In the genomic region with DNA sequence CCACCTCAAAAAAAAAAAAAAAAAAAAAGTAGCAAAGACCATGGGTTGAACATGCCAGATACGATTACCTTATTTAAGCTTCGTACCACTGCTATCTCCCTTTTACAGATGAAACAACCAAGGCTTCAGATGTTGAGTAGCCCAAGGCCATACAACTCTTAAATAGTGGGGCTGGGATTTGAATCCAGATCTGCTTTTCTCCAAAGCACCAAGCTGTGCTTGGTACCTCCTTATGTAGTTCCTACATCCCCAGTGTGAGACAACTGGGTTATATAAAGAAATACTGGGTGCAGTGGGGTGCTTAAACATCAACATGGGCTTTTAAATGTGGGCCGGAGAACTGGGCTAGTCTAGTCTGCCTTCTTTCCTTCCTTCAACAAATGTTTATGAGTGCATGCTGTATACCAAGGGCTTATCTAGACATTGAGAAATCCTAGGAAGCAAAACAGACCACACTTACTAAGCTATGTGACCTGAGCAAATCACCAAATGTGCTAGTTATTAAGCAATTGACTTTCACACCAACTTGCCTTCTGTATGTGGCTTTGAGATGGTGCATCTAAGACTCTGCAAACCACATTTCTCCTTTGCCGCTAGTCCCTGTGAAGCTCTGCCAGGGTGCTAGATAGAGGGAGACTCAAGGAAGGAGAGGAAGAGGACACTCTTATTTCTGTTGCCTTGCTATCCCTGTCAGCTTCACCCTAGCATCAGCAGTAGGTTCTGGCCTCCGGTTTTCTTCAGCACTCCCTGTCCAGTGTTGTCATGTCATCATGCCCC, we compare ENCODE assay signal across 12 cellular contexts.
A peak's percentile ranks its signal among the peaks of the same experiment; 100 is the strongest.
DNase-seq lines count a peak whose midpoint lies in the region; ATAC-seq and TF ChIP-seq lines count a peak whose summit lies in the region.
"Had no signal": no experiment of that assay in that cellular context is flagged by ENCODE, and none has a peak within 500 bp of the region (broad histone marks: within the 10 kb centered on the region; RNA-seq: fewer than 3 reads in every experiment).

No MANE protein-coding gene starts in this region.

- H3K36me3 Mint-ChIP-seq in activated naive CD8-positive, alpha-beta T cell: no peaks in the 10 kb centered on the region
- no peaks in the 10 kb centered on the region for H3K36me3 Mint-ChIP-seq in activated CD4-positive, alpha-beta memory T cell treated with anti-CD3 and anti-CD28 coated beads, Interleukin-2, amount 10 ng/mL, durations not matched to agents 7 days and 5 days (ENCODE audit: low read depth)

- H3K9me3 Mint-ChIP-seq in activated naive CD8-positive, alpha-beta T cell (ENCODE audit: low read depth): no peaks in the 10 kb centered on the region
- no peaks in the 10 kb centered on the region for H3K9me3 Mint-ChIP-seq in activated CD4-positive, alpha-beta memory T cell treated with anti-CD3 and anti-CD28 coated beads, Interleukin-2, amount 10 ng/mL, durations not matched to agents 7 days and 5 days

- H3K4me3 Mint-ChIP-seq in activated naive CD8-positive, alpha-beta T cell: peak overlapping the region; percentile 36
- no peak overlapping the region for H3K4me3 Mint-ChIP-seq in activated CD4-positive, alpha-beta memory T cell treated with anti-CD3 and anti-CD28 coated beads, Interleukin-2, amount 10 ng/mL, durations not matched to agents 7 days and 5 days

- H3K4me1 ChIP-seq in right cardiac atrium (ENCODE audit: control insufficient read depth, insufficient read depth, low read length) (peaks cover 2% of the 10 kb centered on the region), liver (ENCODE audit: control insufficient read depth in 4 of 4, insufficient read depth in 4 of 4, low read length in 3 of 4) (peaks cover 2 to 8% (median 5%) of the 10 kb centered on the region in 4 donors)

- no peaks in the 10 kb centered on the region for H3K27me3 ChIP-seq in right cardiac atrium (ENCODE audit: control insufficient read depth, insufficient read depth)
- no peaks in the 10 kb centered on the region for H3K27me3 ChIP-seq in liver (ENCODE audit: control insufficient read depth in 4 of 4, insufficient read depth in 4 of 4, low read length in 3 of 4)
- H3K27me3 ChIP-seq: sigmoid colon had no signal

- DNase-seq in right cardiac atrium (no peak), left ventricle myocardium superior (no peak), T-helper 9 cell (no peak)
- no peak for DNase-seq in activated CD4-positive, alpha-beta memory T cell treated with anti-CD3 and anti-CD28 coated beads, Interleukin-2, amount 10 ng/mL, durations not matched to agents 7 days and 5 days
- DNase-seq: activated T-cell treated with anti-CD3 and anti-CD28 coated beads for 4 hours; effector memory CD4-positive, alpha-beta T cell; NCI-H2029 treated with DMSO at 0.1 percent for 48 hours; sigmoid colon had no signal

- peak in 1 of 2 donors; percentile 12 for TF ChIP-seq RAD21 in liver (IDR thresholded peaks at IDR 0.05)

- TF ChIP-seq CTCF in liver (IDR thresholded peaks at IDR 0.05; ENCODE audit: low read depth, low read length, missing input control): no peak

- peak overlapping the region; percentile 6 for H3K27ac ChIP-seq in right cardiac atrium (ENCODE audit: low read length)
- peak overlapping the region; percentile 16 to 44 for H3K27ac ChIP-seq in liver (ENCODE audit: low read depth in 1 of 2, low read length in 2 of 2)

- CTCF ChIA-PET in activated CD4-positive, alpha-beta memory T cell treated with anti-CD3 and anti-CD28 coated beads, Interleukin-2, amount 10 ng/mL, durations not matched to agents 7 days and 5 days (lab: Charles Lee): interaction anchor here (1.0 kb wide), 3 partner anchors 8 to 228 kb away, joined by 3 to 5 read pairs (median 5); partner anchors contain the start of gene FBXO11

- POLR2A ChIA-PET in activated CD4-positive, alpha-beta memory T cell treated with anti-CD3 and anti-CD28 coated beads, Interleukin-2, amount 10 ng/mL, durations not matched to agents 7 days and 5 days (lab: Charles Lee): interaction anchor here (0.6 to 1.9 kb wide), 3 partner anchors 200 to 335 kb away, joined by 3 to 7 read pairs (median 3); no protein-coding TSS in a partner anchor

- intact Hi-C loops in right cardiac atrium (cut with DNase I): no loop called here
- intact Hi-C loops in left ventricle myocardium superior (cut with micrococcal nuclease): no loop called here

- H3K9me3 ChIP-seq in right cardiac atrium (ENCODE audit: control insufficient read depth, low read length): no peaks in the 10 kb centered on the region
- H3K9me3 ChIP-seq in liver (ENCODE audit: control insufficient read depth in 4 of 4, low read length in 3 of 4): no peaks in the 10 kb centered on the region
- H3K9me3 ChIP-seq: sigmoid colon had no signal

- H3K27me3 Mint-ChIP-seq in activated naive CD8-positive, alpha-beta T cell: no peaks in the 10 kb centered on the region
- H3K27me3 Mint-ChIP-seq in activated CD4-positive, alpha-beta memory T cell treated with anti-CD3 and anti-CD28 coated beads, Interleukin-2, amount 10 ng/mL, durations not matched to agents 7 days and 5 days: no peaks in the 10 kb centered on the region

- H3K36me3 ChIP-seq in liver (ENCODE audit: control insufficient read depth in 4 of 4, insufficient read depth in 3 of 4, low read depth in 1 of 4, low read length in 3 of 4): no peaks in the 10 kb centered on the region
- H3K36me3 ChIP-seq: sigmoid colon had no signal

- no peak for ATAC-seq in right cardiac atrium
- no peak for ATAC-seq in left ventricle myocardium superior
- ATAC-seq in GM18517 (IDR thresholded peaks at IDR 0.05; ENCODE audit: unreplicated experiment): no peak
- no peak for ATAC-seq in HG03135 (IDR thresholded peaks at IDR 0.05; ENCODE audit: unreplicated experiment)

- H3K4me1 Mint-ChIP-seq in activated naive CD8-positive, alpha-beta T cell (ENCODE audit: low read depth): peaks cover 26% of the 10 kb centered on the region
- H3K4me1 Mint-ChIP-seq in activated CD4-positive, alpha-beta memory T cell treated with anti-CD3 and anti-CD28 coated beads, Interleukin-2, amount 10 ng/mL, durations not matched to agents 7 days and 5 days: peaks cover 37% of the 10 kb centered on the region

- no peak overlapping the region for H3K9ac ChIP-seq in liver (ENCODE audit: low read depth in 1 of 2, low read length in 2 of 2)

- H3K4me3 ChIP-seq in right cardiac atrium (ENCODE audit: low read length) (no peak overlapping the region), liver (ENCODE audit: low read depth in 1 of 3, low read length in 3 of 3) (no peak overlapping the region)

- H3K27ac Mint-ChIP-seq in activated naive CD8-positive, alpha-beta T cell: no peak overlapping the region
- no peak overlapping the region for H3K27ac Mint-ChIP-seq in activated CD4-positive, alpha-beta memory T cell treated with anti-CD3 and anti-CD28 coated beads, Interleukin-2, amount 10 ng/mL, durations not matched to agents 7 days and 5 days

- WGBS in right cardiac atrium: 78% methylated on average over 5 of the region's 5 CpGs
- 85% methylated on average over 5 of the region's 5 CpGs for WGBS in liver

TF ChIP-seq in liver, 16 proteins besides CTCF, POLR2A, EP300 and RAD21 (continues in another document):
- TF ChIP-seq RXRA (IDR thresholded peaks at IDR 0.05) (no peak), HNF4G (IDR thresholded peaks at IDR 0.05) (no peak), MAX (IDR thresholded peaks at IDR 0.05) (no peak), ZBTB33 (IDR thresholded peaks at IDR 0.05) (no peak), TAF1 (conservative IDR thresholded peaks at IDR 0.05) (no peak), FOXA1 (IDR thresholded peaks at IDR 0.05) (no peak), EGR1 (IDR thresholded peaks at IDR 0.05; ENCODE audit: low read depth in 2 of 2) (no peak), YY1 (IDR thresholded peaks at IDR 0.05) (no peak), FOXA2 (IDR thresholded peaks at IDR 0.05) (no peak), JUND (IDR thresholded peaks at IDR 0.05) (no peak), NR2F2 (IDR thresholded peaks at IDR 0.05) (no peak), SP1 (IDR thresholded peaks at IDR 0.05) (no peak), HNF4A (conservative IDR thresholded peaks at IDR 0.05) (no peak)
- TF ChIP-seq, protein P1, sequence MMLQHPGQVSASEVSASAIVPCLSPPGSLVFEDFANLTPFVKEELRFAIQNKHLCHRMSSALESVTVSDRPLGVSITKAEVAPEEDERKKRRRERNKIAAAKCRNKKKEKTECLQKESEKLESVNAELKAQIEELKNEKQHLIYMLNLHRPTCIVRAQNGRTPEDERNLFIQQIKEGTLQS (IDR thresholded peaks at IDR 0.05): no peak
